ENCODE assay signal across 14 cellular contexts in the genomic region with DNA sequence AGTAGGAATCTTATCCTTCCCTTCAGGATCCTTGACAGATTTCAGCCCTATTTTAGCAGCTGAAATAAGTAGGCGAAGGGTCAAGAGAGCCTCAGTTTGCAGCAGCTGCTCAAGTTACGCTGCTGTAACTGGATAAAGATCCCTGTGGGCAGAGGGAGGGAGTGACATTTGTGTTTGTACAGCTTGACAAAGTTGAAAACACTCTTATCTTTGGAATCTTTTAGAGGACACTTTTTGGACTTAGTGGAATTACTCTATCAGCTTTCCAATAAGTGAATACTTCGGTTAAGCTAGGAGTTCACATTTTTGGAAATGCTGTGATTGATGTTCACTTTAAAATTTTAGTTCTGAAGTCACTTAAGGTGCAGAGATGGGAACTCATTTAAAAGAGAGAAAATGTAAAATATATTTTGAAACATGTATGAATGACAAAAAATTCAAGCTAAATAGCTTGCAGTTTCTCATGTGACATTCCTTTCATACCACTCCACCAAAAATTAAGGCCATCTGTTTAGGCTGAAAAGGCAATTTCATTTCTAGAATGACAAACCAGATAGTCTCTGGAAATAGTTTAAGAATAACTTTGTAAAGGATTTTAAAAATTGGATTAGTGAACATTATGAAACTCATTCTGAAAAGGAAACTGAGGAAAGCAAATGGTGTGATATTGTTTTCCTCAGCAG. TPM values are rescaled to one million over a fixed set of nuclear protein-coding genes. Genes with fewer than 3 reads are reported as not detected.
A peak's percentile ranks its signal among the peaks of the same experiment; 100 is the strongest.
DNase-seq lines count a peak whose midpoint lies in the region; ATAC-seq, FAIRE-seq and TF ChIP-seq lines count a peak whose summit lies in the region.
"Had no signal": no experiment of that assay in that cellular context is flagged by ENCODE, and none has a peak within 500 bp of the region (broad histone marks: within the 10 kb centered on the region; RNA-seq: fewer than 3 reads in every experiment).

No MANE protein-coding gene starts in this region.

- intact Hi-C loops in PC-9 (cut with micrococcal nuclease; ENCODE audit: unreplicated experiment) (no loop called here), pancreas (cut with DNase I) (no loop called here)

- no peaks in the 10 kb centered on the region for H3K36me3 Mint-ChIP-seq in activated T-cell treated with anti-CD3 and anti-CD28 coated beads, Interleukin-2, amount 50 U/mL, for 72 hours (ENCODE audit: insufficient read depth in 2 of 2)
- no peaks in the 10 kb centered on the region for H3K36me3 Mint-ChIP-seq in effector memory CD8-positive, alpha-beta T cell (ENCODE audit: insufficient read depth)

- no peaks in the 10 kb centered on the region for H3K79me2 ChIP-seq in PC-9 (ENCODE audit: low read depth)

- H3K4me3 ChIP-seq in PC-9 (no peak overlapping the region), pancreas (no peak overlapping the region)

- H3K36me3 ChIP-seq in PC-9 (ENCODE audit: low read depth) (no peaks in the 10 kb centered on the region), pancreas (no peaks in the 10 kb centered on the region)

- peak; percentile 84 to 89 (median 86) for ATAC-seq in pancreas
- ATAC-seq in activated T-cell treated with anti-CD3 and anti-CD28 coated beads, Interleukin-2, amount 50 U/mL, for 72 hours (replicated peaks in 1 of 2): no peak
- ATAC-seq in effector memory CD8-positive, alpha-beta T cell (replicated peaks): no peak

- no peaks in the 10 kb centered on the region for H3K9me3 Mint-ChIP-seq in activated T-cell treated with anti-CD3 and anti-CD28 coated beads, Interleukin-2, amount 50 U/mL, for 72 hours
- H3K9me3 Mint-ChIP-seq in effector memory CD8-positive, alpha-beta T cell: no peaks in the 10 kb centered on the region
- H3K9me3 Mint-ChIP-seq: activated T-helper 2 cell treated with anti-CD3 and anti-CD28 coated beads, Interferon-gamma antibody, Interleukin-2, Interleukin-4, amounts not matched to agents 10 μg/mL and 5 μg/mL and 100 μg/mL, durations not matched to agents 14 hours and 24 hours and 36 hours had no signal

- CTCF ChIA-PET in PC-9 (lab: Charles Lee): interaction anchor here (0.6 to 0.9 kb wide), 2 partner anchors 32 to 250 kb away, joined by 3 read pairs; no protein-coding TSS in a partner anchor

- H3K4me1 Mint-ChIP-seq in activated T-cell treated with anti-CD3 and anti-CD28 coated beads, Interleukin-2, amount 50 U/mL, for 72 hours (ENCODE audit: low read depth): no peaks in the 10 kb centered on the region
- H3K4me1 Mint-ChIP-seq in effector memory CD8-positive, alpha-beta T cell (ENCODE audit: low read depth in 2 of 2): no peaks in the 10 kb centered on the region

- 15 to 16% methylated on average over 3 of the region's 3 CpGs for WGBS in pancreas, 2 donors

- H3K4me2 ChIP-seq in PC-9: peak overlapping the region; percentile 51

- POLR2A ChIA-PET in PC-9 (lab: Charles Lee; ENCODE audit: unreplicated experiment): interaction anchor here (0.7 kb wide), 3 partner anchors 176 to 719 kb away, joined by 3 read pairs; no protein-coding TSS in a partner anchor

- no peaks in the 10 kb centered on the region for H4K20me1 ChIP-seq in PC-9 (ENCODE audit: insufficient read depth)

- no peak overlapping the region for H3K4me3 Mint-ChIP-seq in activated T-cell treated with anti-CD3 and anti-CD28 coated beads, Interleukin-2, amount 50 U/mL, for 72 hours
- H3K4me3 Mint-ChIP-seq in effector memory CD8-positive, alpha-beta T cell: no peak overlapping the region

- H3K4me1 ChIP-seq in PC-9 (replicated peaks; ENCODE audit: insufficient read depth) (peaks cover 30% of the 10 kb centered on the region), pancreas (peaks cover 0 to 24% (median 18%) of the 10 kb centered on the region in 3 donors)

- no peaks in the 10 kb centered on the region; the same call in 1 of the 2 replicates for H3F3A ChIP-seq in PC-9 (ENCODE audit: insufficient read depth, low read depth)

- DNase-seq in EH (ENCODE audit: low read depth) (peak; percentile 76), PC-9 (peak in 1 of 2 experiments; percentile 13), globus pallidus (ENCODE audit: low spot score) (peak; percentile 4), pancreas (peak in 4 of 6 donors; percentile 20 to 38 (median 26)), NOMO-1 (lab: John Stamatoyannopoulos, UW; ENCODE audit: unreplicated experiment in 2 of 2) (no peak)
- no peak for DNase-seq in activated T-cell treated with anti-CD3 and anti-CD28 coated beads, Interleukin-2, amount 50 U/mL, for 72 hours
- no peak for DNase-seq in stimulated activated naive CD4-positive, alpha-beta T cell treated with Interleukin-2 at 50 U/mL for 16 hours (lab: John Stamatoyannopoulos, UW)
- no peak for DNase-seq in effector memory CD8-positive, alpha-beta T cell
- DNase-seq: MV-4-11; OCI-M1; stimulated activated CD8-positive, alpha-beta memory T cell treated with anti-CD3 and anti-CD28 coated beads, Interleukin-4, amount 100 ng/mL, for 48 hours had no signal

- H3K27me3 ChIP-seq in PC-9 (ENCODE audit: insufficient read depth, low read depth) (no peaks in the 10 kb centered on the region), pancreas (no peaks in the 10 kb centered on the region)

- H3K27me3 Mint-ChIP-seq in activated T-cell treated with anti-CD3 and anti-CD28 coated beads, Interleukin-2, amount 50 U/mL, for 72 hours (ENCODE audit: low read depth): peaks cover 20% of the 10 kb centered on the region
- H3K27me3 Mint-ChIP-seq in effector memory CD8-positive, alpha-beta T cell: peaks cover 29 to 38% of the 10 kb centered on the region in 2 donors

- no peaks in the 10 kb centered on the region for H3K9me2 ChIP-seq in PC-9 (ENCODE audit: insufficient read depth)

- no peak for TF ChIP-seq CTCF in PC-9 (conservative IDR thresholded peaks at IDR 0.05)
- no peak for TF ChIP-seq CTCF in pancreas (IDR thresholded peaks at IDR 0.05)

- no peak overlapping the region for H3K27ac Mint-ChIP-seq in activated T-cell treated with anti-CD3 and anti-CD28 coated beads, Interleukin-2, amount 50 U/mL, for 72 hours
- H3K27ac Mint-ChIP-seq in effector memory CD8-positive, alpha-beta T cell: no peak overlapping the region
- H3K27ac Mint-ChIP-seq: activated T-helper 2 cell treated with anti-CD3 and anti-CD28 coated beads, Interferon-gamma antibody, Interleukin-2, Interleukin-4, amounts not matched to agents 10 μg/mL and 5 μg/mL and 100 μg/mL, durations not matched to agents 14 hours and 24 hours and 36 hours had no signal

- no TSS peak for BruUV-seq in PC-9 (replicated peaks; lab: Mats Ljungman, UMichigan)

- no peaks in the 10 kb centered on the region for H3K9me3 ChIP-seq in PC-9 (ENCODE audit: insufficient read depth, low read depth)
- H3K9me3 ChIP-seq in pancreas: no peaks in the 10 kb centered on the region

- H3K27ac ChIP-seq in PC-9: no peak overlapping the region
- peak overlapping the region in 2 of 4 donors; percentile 2 to 14 for H3K27ac ChIP-seq in pancreas
- H3K27ac ChIP-seq: VCaP had no signal

- no peak for FAIRE-seq in pancreas (lab: Jason Lieb, UNC)
- FAIRE-seq: GM12891 had no signal

- no peak overlapping the region for H2AFZ ChIP-seq in PC-9

RNA-seq across cellular contexts. Expression of a gene that starts 55.2 kb away (rescaled TPM):
- total RNA-seq in PC-9 (2021) (0.09 TPM in 1 of 2 replicates, not detected in the other), pancreas (1 to 10 TPM; 2.1 to 8.8 (median 5.2) TPM)
- 10 to 100 TPM in 1 of 2 donors, 1 to 10 TPM in 1; 6.7 to 15.9 TPM for polyA plus RNA-seq in pancreas
- total RNA-seq in activated T-cell treated with anti-CD3 and anti-CD28 coated beads, Interleukin-2, amount 50 U/mL, for 72 hours: under 1 TPM in 1 of 2 donors, not detected in 1; 0.26 TPM
- total RNA-seq: activated T-helper 2 cell treated with anti-CD3 and anti-CD28 coated beads, Interferon-gamma antibody, Interleukin-2, Interleukin-4, amounts not matched to agents 10 μg/mL and 5 μg/mL and 100 μg/mL, durations not matched to agents 14 hours and 24 hours and 36 hours had no signal

Comparison
In these comparisons a context has a peak if more than half of its experiments do, and no peak if none do; other contexts are left out.
1. DNase-seq: peak in EH (single experiment), globus pallidus (single experiment) and pancreas (4 of 6); none in activated T-cell treated with anti-CD3 and anti-CD28 coated beads, Interleukin-2, amount 50 U/mL, for 72 hours (0 of 2), stimulated activated naive CD4-positive, alpha-beta T cell treated with Interleukin-2 at 50 U/mL for 16 hours (single experiment), effector memory CD8-positive, alpha-beta T cell (0 of 3) and NOMO-1 (0 of 2).
2. ATAC-seq: peak in pancreas (4 of 4); none in activated T-cell treated with anti-CD3 and anti-CD28 coated beads, Interleukin-2, amount 50 U/mL, for 72 hours (0 of 2) and effector memory CD8-positive, alpha-beta T cell (single experiment).